Comparison of ENCODE assay signal across 2 cellular contexts in the genomic region with DNA sequence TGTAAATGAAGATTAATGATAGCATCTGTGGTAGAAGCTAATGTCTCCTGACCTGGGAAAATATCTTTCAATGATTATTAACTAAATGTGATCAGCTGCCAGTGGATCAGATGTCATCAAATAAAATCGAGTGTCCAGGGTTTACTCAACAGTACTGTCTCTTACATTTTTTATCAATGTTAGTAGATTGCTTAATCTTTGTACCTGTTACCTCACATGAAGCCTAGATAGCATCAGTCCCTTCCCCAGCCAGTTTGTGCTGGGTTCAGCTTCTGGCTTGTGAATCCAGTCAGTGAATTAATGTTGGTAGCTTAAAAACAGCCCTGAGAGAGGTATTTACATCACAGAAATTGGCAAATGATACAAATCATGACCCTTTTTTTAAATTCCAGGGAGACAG.
TF ChIP-seq lines count a peak whose summit lies in the region.

No MANE protein-coding gene starts in this region.

TF ChIP-seq in liver, 16 proteins besides CTCF, POLR2A, EP300 and RAD21:
- peak; percentile 74 for TF ChIP-seq SP1 (IDR thresholded peaks at IDR 0.05)
- no peak for TF ChIP-seq TAF1 (conservative IDR thresholded peaks at IDR 0.05)
- TF ChIP-seq, protein P1, sequence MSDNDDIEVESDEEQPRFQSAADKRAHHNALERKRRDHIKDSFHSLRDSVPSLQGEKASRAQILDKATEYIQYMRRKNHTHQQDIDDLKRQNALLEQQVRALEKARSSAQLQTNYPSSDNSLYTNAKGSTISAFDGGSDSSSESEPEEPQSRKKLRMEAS (IDR thresholded peaks at IDR 0.05) = peak; percentile 51
- TF ChIP-seq YY1 (IDR thresholded peaks at IDR 0.05) = peak; percentile 70
- TF ChIP-seq, protein P2, sequence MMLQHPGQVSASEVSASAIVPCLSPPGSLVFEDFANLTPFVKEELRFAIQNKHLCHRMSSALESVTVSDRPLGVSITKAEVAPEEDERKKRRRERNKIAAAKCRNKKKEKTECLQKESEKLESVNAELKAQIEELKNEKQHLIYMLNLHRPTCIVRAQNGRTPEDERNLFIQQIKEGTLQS (IDR thresholded peaks at IDR 0.05) = peak; percentile 46
- TF ChIP-seq HNF4G (IDR thresholded peaks at IDR 0.05) = no peak
- TF ChIP-seq JUND (IDR thresholded peaks at IDR 0.05) = peak; percentile 58 to 75
- peak; percentile 75 to 82 for TF ChIP-seq HNF4A (conservative IDR thresholded peaks at IDR 0.05)
- TF ChIP-seq FOXA1 (IDR thresholded peaks at IDR 0.05) = peak; percentile 61
- TF ChIP-seq RXRA (IDR thresholded peaks at IDR 0.05) = peak; percentile 76 to 88
- peak; percentile 81 for TF ChIP-seq ZBTB33 (IDR thresholded peaks at IDR 0.05)
- peak in 1 of 2 donors; percentile 11 for TF ChIP-seq GABPA (IDR thresholded peaks at IDR 0.05 in 1 of 2, conservative IDR thresholded peaks at IDR 0.05 in 1 of 2)
- no peak for TF ChIP-seq EGR1 (IDR thresholded peaks at IDR 0.05; ENCODE audit: low read depth in 2 of 2)
- no peak for TF ChIP-seq NR2F2 (IDR thresholded peaks at IDR 0.05)
- TF ChIP-seq FOXA2 (IDR thresholded peaks at IDR 0.05) = peak; percentile 58
- peak; percentile 60 for TF ChIP-seq REST (IDR thresholded peaks at IDR 0.05)
TF ChIP-seq in liver: peak in this region for 12.

TF ChIP-seq in HepG2, 621 proteins besides CTCF, POLR2A, EP300 and RAD21:
- TF ChIP-seq ZEB1 (IDR thresholded peaks at IDR 0.05; ENCODE audit: insufficient replicate concordance, low read depth) = no peak
- TF ChIP-seq REL (CRISPR knock-in tag; conservative IDR thresholded peaks at IDR 0.05) = no peak
- TF ChIP-seq, protein P3, sequence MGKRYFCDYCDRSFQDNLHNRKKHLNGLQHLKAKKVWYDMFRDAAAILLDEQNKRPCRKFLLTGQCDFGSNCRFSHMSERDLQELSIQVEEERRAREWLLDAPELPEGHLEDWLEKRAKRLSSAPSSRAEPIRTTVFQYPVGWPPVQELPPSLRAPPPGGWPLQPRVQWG (CRISPR knock-in tag; IDR thresholded peaks at IDR 0.05; ENCODE audit: borderline replicate concordance, low read depth) = no peak
- TF ChIP-seq, protein P4, sequence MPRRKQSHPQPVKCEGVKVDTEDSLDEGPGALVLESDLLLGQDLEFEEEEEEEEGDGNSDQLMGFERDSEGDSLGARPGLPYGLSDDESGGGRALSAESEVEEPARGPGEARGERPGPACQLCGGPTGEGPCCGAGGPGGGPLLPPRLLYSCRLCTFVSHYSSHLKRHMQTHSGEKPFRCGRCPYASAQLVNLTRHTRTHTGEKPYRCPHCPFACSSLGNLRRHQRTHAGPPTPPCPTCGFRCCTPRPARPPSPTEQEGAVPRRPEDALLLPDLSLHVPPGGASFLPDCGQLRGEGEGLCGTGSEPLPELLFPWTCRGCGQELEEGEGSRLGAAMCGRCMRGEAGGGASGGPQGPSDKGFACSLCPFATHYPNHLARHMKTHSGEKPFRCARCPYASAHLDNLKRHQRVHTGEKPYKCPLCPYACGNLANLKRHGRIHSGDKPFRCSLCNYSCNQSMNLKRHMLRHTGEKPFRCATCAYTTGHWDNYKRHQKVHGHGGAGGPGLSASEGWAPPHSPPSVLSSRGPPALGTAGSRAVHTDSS (CRISPR knock-in tag; conservative IDR thresholded peaks at IDR 0.05) = no peak
- TF ChIP-seq ETS1 (CRISPR knock-in tag; IDR thresholded peaks at IDR 0.05) = no peak
- no peak for TF ChIP-seq SP2 (CRISPR knock-in tag; IDR thresholded peaks at IDR 0.05)
- no peak for TF ChIP-seq FOXM1 (CRISPR knock-in tag; IDR thresholded peaks at IDR 0.05)
- no peak for TF ChIP-seq HOXA7 (CRISPR knock-in tag; IDR thresholded peaks at IDR 0.05)
- TF ChIP-seq ZNF484 (CRISPR knock-in tag; IDR thresholded peaks at IDR 0.05; ENCODE audit: borderline replicate concordance, low read depth) = no peak
- TF ChIP-seq MATR3 (CRISPR knock-in tag; IDR thresholded peaks at IDR 0.05) = no peak
- no peak for TF ChIP-seq KLF16 (CRISPR knock-in tag; IDR thresholded peaks at IDR 0.05)
- TF ChIP-seq, protein P5, sequence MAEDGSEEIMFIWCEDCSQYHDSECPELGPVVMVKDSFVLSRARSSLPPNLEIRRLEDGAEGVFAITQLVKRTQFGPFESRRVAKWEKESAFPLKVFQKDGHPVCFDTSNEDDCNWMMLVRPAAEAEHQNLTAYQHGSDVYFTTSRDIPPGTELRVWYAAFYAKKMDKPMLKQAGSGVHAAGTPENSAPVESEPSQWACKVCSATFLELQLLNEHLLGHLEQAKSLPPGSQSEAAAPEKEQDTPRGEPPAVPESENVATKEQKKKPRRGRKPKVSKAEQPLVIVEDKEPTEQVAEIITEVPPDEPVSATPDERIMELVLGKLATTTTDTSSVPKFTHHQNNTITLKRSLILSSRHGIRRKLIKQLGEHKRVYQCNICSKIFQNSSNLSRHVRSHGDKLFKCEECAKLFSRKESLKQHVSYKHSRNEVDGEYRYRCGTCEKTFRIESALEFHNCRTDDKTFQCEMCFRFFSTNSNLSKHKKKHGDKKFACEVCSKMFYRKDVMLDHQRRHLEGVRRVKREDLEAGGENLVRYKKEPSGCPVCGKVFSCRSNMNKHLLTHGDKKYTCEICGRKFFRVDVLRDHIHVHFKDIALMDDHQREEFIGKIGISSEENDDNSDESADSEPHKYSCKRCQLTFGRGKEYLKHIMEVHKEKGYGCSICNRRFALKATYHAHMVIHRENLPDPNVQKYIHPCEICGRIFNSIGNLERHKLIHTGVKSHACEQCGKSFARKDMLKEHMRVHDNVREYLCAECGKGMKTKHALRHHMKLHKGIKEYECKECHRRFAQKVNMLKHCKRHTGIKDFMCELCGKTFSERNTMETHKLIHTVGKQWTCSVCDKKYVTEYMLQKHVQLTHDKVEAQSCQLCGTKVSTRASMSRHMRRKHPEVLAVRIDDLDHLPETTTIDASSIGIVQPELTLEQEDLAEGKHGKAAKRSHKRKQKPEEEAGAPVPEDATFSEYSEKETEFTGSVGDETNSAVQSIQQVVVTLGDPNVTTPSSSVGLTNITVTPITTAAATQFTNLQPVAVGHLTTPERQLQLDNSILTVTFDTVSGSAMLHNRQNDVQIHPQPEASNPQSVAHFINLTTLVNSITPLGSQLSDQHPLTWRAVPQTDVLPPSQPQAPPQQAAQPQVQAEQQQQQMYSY (CRISPR knock-in tag; IDR thresholded peaks at IDR 0.05) = no peak
- no peak for TF ChIP-seq ZNF124 (CRISPR knock-in tag; IDR thresholded peaks at IDR 0.05)
- no peak for TF ChIP-seq HIVEP1 (CRISPR knock-in tag; IDR thresholded peaks at IDR 0.05)
- TF ChIP-seq PRPF4 (IDR thresholded peaks at IDR 0.05; ENCODE audit: low read depth, low read length, poor library complexity, severe bottlenecking) = no peak
- no peak for TF ChIP-seq ZNF607 (CRISPR knock-in tag; IDR thresholded peaks at IDR 0.05; ENCODE audit: borderline replicate concordance)
- TF ChIP-seq, protein P6, sequence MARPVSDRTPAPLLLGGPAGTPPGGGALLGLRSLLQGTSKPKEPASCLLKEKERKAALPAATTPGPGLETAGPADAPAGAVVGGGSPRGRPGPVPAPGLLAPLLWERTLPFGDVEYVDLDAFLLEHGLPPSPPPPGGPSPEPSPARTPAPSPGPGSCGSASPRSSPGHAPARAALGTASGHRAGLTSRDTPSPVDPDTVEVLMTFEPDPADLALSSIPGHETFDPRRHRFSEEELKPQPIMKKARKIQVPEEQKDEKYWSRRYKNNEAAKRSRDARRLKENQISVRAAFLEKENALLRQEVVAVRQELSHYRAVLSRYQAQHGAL (CRISPR knock-in tag; IDR thresholded peaks at IDR 0.05; ENCODE audit: not compliant biosample characterization) = no peak
- no peak for TF ChIP-seq BRF2 (CRISPR knock-in tag; IDR thresholded peaks at IDR 0.05)
- no peak for TF ChIP-seq ZNF274 (CRISPR knock-in tag; IDR thresholded peaks at IDR 0.05)
- no peak for TF ChIP-seq CHCHD3 (CRISPR knock-in tag; IDR thresholded peaks at IDR 0.05)
